ENCODE assay signal across 8 cellular contexts in the genomic region with DNA sequence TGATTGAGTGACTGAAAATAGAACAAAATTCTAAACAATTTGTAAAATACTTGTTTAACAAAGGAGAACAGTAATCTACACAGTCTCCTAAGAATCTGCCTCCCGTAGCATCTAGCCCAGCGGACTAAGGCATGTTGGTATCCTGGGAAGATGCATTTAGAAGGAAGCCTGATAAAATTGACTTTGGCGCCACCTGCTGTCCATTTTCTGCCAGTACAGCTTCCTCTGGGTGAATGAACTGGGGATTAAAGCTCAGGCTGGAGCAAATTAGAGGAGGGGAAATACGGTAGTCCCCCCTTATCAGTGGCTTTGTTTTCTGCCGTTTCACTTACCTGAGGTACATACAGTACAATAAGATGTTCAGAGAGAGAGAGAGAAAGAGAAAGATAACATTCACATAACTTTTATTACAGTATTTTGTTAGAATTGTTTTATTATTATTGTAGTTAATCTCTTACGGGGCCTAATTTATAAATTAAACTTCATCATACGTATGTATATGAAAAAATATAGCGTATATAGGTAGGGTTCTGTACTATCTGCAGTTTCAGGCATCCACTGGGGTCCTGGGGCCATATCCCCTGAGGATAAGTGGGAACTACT.
A peak's percentile ranks its signal among the peaks of the same experiment; 100 is the strongest.
DNase-seq lines count a peak whose midpoint lies in the region; ATAC-seq and TF ChIP-seq lines count a peak whose summit lies in the region.

No MANE protein-coding gene starts in this region.

- H4K8ac ChIP-seq in IMR-90 (ENCODE audit: low read depth in 2 of 2, low read length in 2 of 2) = no peak overlapping the region

- dilution Hi-C loops in IMR-90 (cut with HindIII; ENCODE audit: low sequenced_read_pairs, unreplicated experiment) = no loop called here

- TF ChIP-seq EP300 in gastroesophageal sphincter (IDR thresholded peaks at IDR 0.05) = no peak

- H3K23ac ChIP-seq in IMR-90 (ENCODE audit: low read depth, low read length) = no peak overlapping the region

- no peak overlapping the region for H2BK20ac ChIP-seq in IMR-90 (ENCODE audit: low read depth, low read length)

- H2BK15ac ChIP-seq in IMR-90 (ENCODE audit: low read depth, low read length) = no peak overlapping the region

- POLR2A ChIA-PET in AG04450 (lab: Yijun Ruan, JAX) (no interaction called here), IMR-90 (lab: Charles Lee; ENCODE audit: unreplicated experiment) (no interaction called here)

- H3K27ac ChIP-seq in AG04450 (ENCODE audit: low read depth, low read length) = no peak overlapping the region
- H3K27ac ChIP-seq in IMR-90 (ENCODE audit: insufficient read depth, low read length) = no peak overlapping the region
- H3K27ac ChIP-seq in gastroesophageal sphincter = no peak overlapping the region

- H3K14ac ChIP-seq in IMR-90 (replicated peaks; ENCODE audit: low read depth, low read length) = no peak overlapping the region

- TF ChIP-seq POLR2A in IMR-90 (IDR thresholded peaks at IDR 0.05; ENCODE audit: low read depth, low read length) (peak; percentile 62), gastroesophageal sphincter (IDR thresholded peaks at IDR 0.05) (no peak)

- H3K27me3 Mint-ChIP-seq in osteocyte (ENCODE audit: unreplicated experiment) = no peaks in the 10 kb centered on the region
- H3K27me3 Mint-ChIP-seq in type B pancreatic cell = no peaks in the 10 kb centered on the region

- H4K91ac ChIP-seq in IMR-90 (ENCODE audit: insufficient read depth, low read depth, low read length) = no peak overlapping the region

- H3K9me1 ChIP-seq in IMR-90 (ENCODE audit: insufficient read depth, low read length) = no peaks in the 10 kb centered on the region

- peak; percentile 91 for TF ChIP-seq CTCF in AG04450 (IDR thresholded peaks at IDR 0.05; ENCODE audit: low read depth, low read length)
- TF ChIP-seq CTCF in IMR-90 (conservative IDR thresholded peaks at IDR 0.05; ENCODE audit: low read depth, low read length) = peak; percentile 88
- TF ChIP-seq CTCF in gastroesophageal sphincter (IDR thresholded peaks at IDR 0.05) = peak; percentile 81 to 90 (median 85)
- TF ChIP-seq CTCF in osteocyte (IDR thresholded peaks at IDR 0.05) = peak; percentile 93
- TF ChIP-seq CTCF in type B pancreatic cell (conservative IDR thresholded peaks at IDR 0.05) = peak; percentile 93

- no peak for DNase-seq in AG04450 (ENCODE audit: low read depth, low spot score)
- peak; percentile 76 for DNase-seq in IMR-90
- DNase-seq in SHP77 treated with DMSO at 0.1 percent for 48 hours (lab: John Stamatoyannopoulos, UW) = peak; percentile 60
- DNase-seq in activated effector memory CD4-positive, alpha-beta T cell treated with anti-CD3 and anti-CD28 coated beads, Interleukin-2, amount 50 U/mL, for 16 hours = peak; percentile 89
- DNase-seq in osteocyte (ENCODE audit: extremely low spot score, unreplicated experiment) = peak; percentile 89
- DNase-seq in type B pancreatic cell (ENCODE audit: extremely low spot score, unreplicated experiment) = peak; percentile 82

- H3K36me3 ChIP-seq in IMR-90 (ENCODE audit: control insufficient read depth, insufficient read depth, low read length) (no peaks in the 10 kb centered on the region), gastroesophageal sphincter (no peaks in the 10 kb centered on the region)

- peaks cover 1% of the 10 kb centered on the region for H3K36me3 Mint-ChIP-seq in osteocyte (ENCODE audit: unreplicated experiment)
- no peaks in the 10 kb centered on the region for H3K36me3 Mint-ChIP-seq in type B pancreatic cell

- H3K4me2 ChIP-seq in IMR-90 (ENCODE audit: low read depth, low read length) = no peak overlapping the region

- H3K56ac ChIP-seq in IMR-90 (ENCODE audit: extremely low read depth, insufficient read depth, low read length) = no peak overlapping the region

- no peak overlapping the region for H2AFZ ChIP-seq in IMR-90 (replicated peaks; ENCODE audit: low read length, poor library complexity)

- no peaks in the 10 kb centered on the region for H3K4me1 ChIP-seq in IMR-90 (ENCODE audit: control insufficient read depth, insufficient read depth, low read length)
- no peaks in the 10 kb centered on the region for H3K4me1 ChIP-seq in gastroesophageal sphincter

- no peak overlapping the region for H3K4me3 Mint-ChIP-seq in osteocyte (ENCODE audit: unreplicated experiment)
- H3K4me3 Mint-ChIP-seq in type B pancreatic cell = no peak overlapping the region

- H4K5ac ChIP-seq in IMR-90 (ENCODE audit: low read depth, low read length) = no peak overlapping the region

- CTCF ChIA-PET in AG04450 (lab: Charles Lee) = interaction anchor here (0.6 to 3.9 kb wide), 24 partner anchors 10 to 701 kb away, joined by 3 to 60 read pairs (median 4); no protein-coding TSS in a partner anchor
- CTCF ChIA-PET in IMR-90 (lab: Yijun Ruan, JAX) = interaction anchor here (0.6 to 2.8 kb wide), 7 partner anchors 22 to 592 kb away, joined by 3 to 8 read pairs (median 4); no protein-coding TSS in a partner anchor

- H3K27ac Mint-ChIP-seq in osteocyte (ENCODE audit: unreplicated experiment) (no peak overlapping the region), type B pancreatic cell (no peak overlapping the region)

- H2BK120ac ChIP-seq in IMR-90 (ENCODE audit: low read depth, low read length) = no peak overlapping the region

- H3K27me3 ChIP-seq in AG04450 (ENCODE audit: control insufficient read depth, insufficient read depth, low read length) = no peaks in the 10 kb centered on the region
- H3K27me3 ChIP-seq in IMR-90 (ENCODE audit: control insufficient read depth, insufficient read depth, low read length) = no peaks in the 10 kb centered on the region
- no peaks in the 10 kb centered on the region for H3K27me3 ChIP-seq in gastroesophageal sphincter

- TF ChIP-seq RAD21 in IMR-90 (IDR thresholded peaks at IDR 0.05; ENCODE audit: low read length) = peak; percentile 94

- H3K4me1 Mint-ChIP-seq in osteocyte (ENCODE audit: unreplicated experiment) (peaks cover 6% of the 10 kb centered on the region), type B pancreatic cell (ENCODE audit: unreplicated experiment) (no peaks in the 10 kb centered on the region)

- no peak overlapping the region for H2AK9ac ChIP-seq in IMR-90 (replicated peaks; ENCODE audit: low read depth, low read length, poor library complexity)

- H3K4ac ChIP-seq in IMR-90 (ENCODE audit: low read depth, low read length) = no peak overlapping the region

- intact Hi-C loops in IMR-90 (cut with micrococcal nuclease) = loop anchor here (1.0 to 10.0 kb wide), 8 partner anchors 31 to 1430 kb away; no protein-coding TSS in a partner anchor

- no peak overlapping the region for H3K4me3 ChIP-seq in AG04450 (ENCODE audit: low read depth, low read length)
- no peak overlapping the region for H3K4me3 ChIP-seq in IMR-90 (ENCODE audit: insufficient read depth, low read depth, low read length)
- H3K4me3 ChIP-seq in gastroesophageal sphincter = no peak overlapping the region

- no peak overlapping the region for H3K9ac ChIP-seq in IMR-90 (ENCODE audit: low read depth, low read length)

- H3K18ac ChIP-seq in IMR-90 (ENCODE audit: low read depth, low read length) = no peak overlapping the region

- no peaks in the 10 kb centered on the region for H3K9me3 Mint-ChIP-seq in osteocyte (ENCODE audit: unreplicated experiment)
- no peaks in the 10 kb centered on the region for H3K9me3 Mint-ChIP-seq in type B pancreatic cell

- ATAC-seq in GM18502 (IDR thresholded peaks at IDR 0.05; ENCODE audit: poor library complexity, unreplicated experiment) = peak; percentile 65
- peak; percentile 95 for ATAC-seq in IMR-90 (ENCODE audit: low read depth)
- peak; percentile 72 for ATAC-seq in gastroesophageal sphincter

- H4K20me1 ChIP-seq in IMR-90 (ENCODE audit: insufficient read depth, low read length) = no peaks in the 10 kb centered on the region

- no TSS peak for BruUV-seq in IMR-90 (replicated peaks; lab: Mats Ljungman, UMichigan)

- no peak overlapping the region for H2AK5ac ChIP-seq in IMR-90 (ENCODE audit: low read depth, low read length)

- WGBS in IMR-90 (ENCODE audit: extremely low coverage in 2 of 2, insufficient read length in 1 of 2), 2 experiments = no CpG with 5 or more reads among the region's 8 CpGs
- WGBS in gastroesophageal sphincter (ENCODE audit: low coverage in 1 of 2), 2 donors = 16 to 18% methylated on average over 8 of the region's 8 CpGs

- in situ Hi-C loops in IMR-90 (cut with MboI; ENCODE audit: low sequenced_read_pairs) = loop anchor here (5.0 to 25.0 kb wide), 4 partner anchors 123 to 1453 kb away; no protein-coding TSS in a partner anchor

- no peaks in the 10 kb centered on the region for H3K79me1 ChIP-seq in IMR-90 (ENCODE audit: low read depth in 1 of 2, low read length in 2 of 2)

- H3K9me3 ChIP-seq in AG04450 (ENCODE audit: control insufficient read depth, insufficient read depth, low read length) = no peaks in the 10 kb centered on the region
- no peaks in the 10 kb centered on the region for H3K9me3 ChIP-seq in IMR-90 (ENCODE audit: control insufficient read depth, insufficient read depth, low read length)
- no peaks in the 10 kb centered on the region for H3K9me3 ChIP-seq in gastroesophageal sphincter

- no peak overlapping the region for H2BK5ac ChIP-seq in IMR-90 (ENCODE audit: low read depth, low read length, poor library complexity, severe bottlenecking)

TF ChIP-seq in IMR-90, 13 proteins besides CTCF, POLR2A, EP300 and RAD21:
- TF ChIP-seq SMC3 (IDR thresholded peaks at IDR 0.05; ENCODE audit: low read depth, low read length) (peak; percentile 92), RFX5 (IDR thresholded peaks at IDR 0.05; ENCODE audit: low read depth, low read length) (no peak)
